ENCODE assay signal across 1 cellular context in the genomic region with DNA sequence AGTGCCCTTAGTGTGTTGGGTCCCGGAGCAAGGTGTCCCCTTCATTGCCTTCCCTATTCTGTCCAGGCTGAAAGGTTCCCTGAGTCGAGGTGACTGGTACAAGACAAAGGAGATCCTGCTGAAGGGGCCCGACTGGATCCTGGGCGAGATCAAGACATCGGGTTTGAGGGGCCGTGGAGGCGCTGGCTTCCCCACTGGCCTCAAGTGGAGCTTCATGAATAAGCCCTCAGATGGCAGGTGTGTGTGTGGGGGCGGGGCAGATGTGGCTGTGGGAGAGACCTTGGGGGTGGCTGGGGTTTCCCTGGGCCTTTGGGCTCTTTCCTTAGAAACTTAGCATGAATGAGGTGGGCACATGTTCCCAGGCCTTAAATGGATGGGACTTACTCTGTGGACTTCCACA.
TF ChIP-seq lines count a peak whose summit lies in the region.

No MANE protein-coding gene starts in this region.

TF ChIP-seq in HCT116, 20 proteins besides CTCF, POLR2A, EP300 and RAD21 (continued from another document):
- no peak for TF ChIP-seq CBX3 (IDR thresholded peaks at IDR 0.05; ENCODE audit: low read depth)
- TF ChIP-seq, protein P1, sequence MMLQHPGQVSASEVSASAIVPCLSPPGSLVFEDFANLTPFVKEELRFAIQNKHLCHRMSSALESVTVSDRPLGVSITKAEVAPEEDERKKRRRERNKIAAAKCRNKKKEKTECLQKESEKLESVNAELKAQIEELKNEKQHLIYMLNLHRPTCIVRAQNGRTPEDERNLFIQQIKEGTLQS (IDR thresholded peaks at IDR 0.05), result no peak
- TF ChIP-seq ELF1 (IDR thresholded peaks at IDR 0.05; ENCODE audit: borderline replicate concordance, low read depth), result no peak
- TF ChIP-seq YY1 (IDR thresholded peaks at IDR 0.05; ENCODE audit: extremely low read depth, insufficient replicate concordance, low read depth, low read length), result no peak
- TF ChIP-seq ZFX (IDR thresholded peaks at IDR 0.05), result no peak
